11 cellular contexts compared by ENCODE assay signal in genomic region chr2:234241656-234242445, GRCh38.
DNase-seq lines count a peak whose midpoint lies in the region; ATAC-seq and TF ChIP-seq lines count a peak whose summit lies in the region.
"Had no signal": no experiment of that assay in that cellular context is flagged by ENCODE, and none has a peak within 500 bp of the region (broad histone marks: within the 10 kb centered on the region; RNA-seq: fewer than 3 reads in every experiment).

No MANE protein-coding gene starts in this region.

- peaks cover 17% of the 10 kb centered on the region for H3K4me1 Mint-ChIP-seq in endothelial cell (ENCODE audit: unreplicated experiment)
- peaks cover 12% of the 10 kb centered on the region for H3K4me1 Mint-ChIP-seq in stimulated activated memory B cell treated with anti-CD40 and anti-IgM and Interleukin-4, amounts not matched to agents 10 μg/mL and 1 μg/mL and 100 μg/mL, for 72 hours

- no peaks in the 10 kb centered on the region for H3K27me3 Mint-ChIP-seq in endothelial cell (ENCODE audit: unreplicated experiment)
- H3K27me3 Mint-ChIP-seq in stimulated activated memory B cell treated with anti-CD40 and anti-IgM and Interleukin-4, amounts not matched to agents 10 μg/mL and 1 μg/mL and 100 μg/mL, for 72 hours = peaks cover 24% of the 10 kb centered on the region

- no peaks in the 10 kb centered on the region for H3K36me3 Mint-ChIP-seq in endothelial cell (ENCODE audit: low read depth, unreplicated experiment)
- H3K36me3 Mint-ChIP-seq in stimulated activated memory B cell treated with anti-CD40 and anti-IgM and Interleukin-4, amounts not matched to agents 10 μg/mL and 1 μg/mL and 100 μg/mL, for 72 hours = no peaks in the 10 kb centered on the region

- no peak for ATAC-seq in HG03457 (IDR thresholded peaks at IDR 0.05; ENCODE audit: unreplicated experiment)
- ATAC-seq in stimulated activated memory B cell treated with anti-CD40 and anti-IgM and Interleukin-4, amounts not matched to agents 10 μg/mL and 1 μg/mL and 100 μg/mL, for 72 hours = no peak

- peak; percentile 97 for DNase-seq in ELR (ENCODE audit: low read depth)
- peak; percentile 49 for DNase-seq in RKO (ENCODE audit: low spot score)
- DNase-seq in fibroblast of gingiva (ENCODE audit: low read depth) = peak; percentile 42
- DNase-seq in renal cortical epithelial cell (ENCODE audit: low read depth) = peak; percentile 99
- no peak for DNase-seq in endothelial cell (ENCODE audit: low spot score)
- DNase-seq in NCI-H187 treated with DMSO at 0.1 percent for 48 hours (lab: John Stamatoyannopoulos, UW) = no peak
- DNase-seq: activated T-cell treated with anti-CD3 and anti-CD28 coated beads, Interleukin-2, amount 50 U/mL, for 1 hour; RPMI8226; WERI-Rb-1 had no signal

- TF ChIP-seq CTCF in endothelial cell (IDR thresholded peaks at IDR 0.05; ENCODE audit: unreplicated experiment) = no peak

- H3K27ac Mint-ChIP-seq in endothelial cell (ENCODE audit: unreplicated experiment) = no peak overlapping the region
- H3K27ac Mint-ChIP-seq in stimulated activated memory B cell treated with anti-CD40 and anti-IgM and Interleukin-4, amounts not matched to agents 10 μg/mL and 1 μg/mL and 100 μg/mL, for 72 hours = no peak overlapping the region

- H3K9me3 Mint-ChIP-seq in endothelial cell (ENCODE audit: unreplicated experiment) = no peaks in the 10 kb centered on the region
- peaks cover 5% of the 10 kb centered on the region for H3K9me3 Mint-ChIP-seq in stimulated activated memory B cell treated with anti-CD40 and anti-IgM and Interleukin-4, amounts not matched to agents 10 μg/mL and 1 μg/mL and 100 μg/mL, for 72 hours

- H3K4me3 Mint-ChIP-seq in endothelial cell (ENCODE audit: unreplicated experiment) = no peak overlapping the region
- no peak overlapping the region for H3K4me3 Mint-ChIP-seq in stimulated activated memory B cell treated with anti-CD40 and anti-IgM and Interleukin-4, amounts not matched to agents 10 μg/mL and 1 μg/mL and 100 μg/mL, for 72 hours

Comparison
In these comparisons a context has a peak if more than half of its experiments do, and no peak if none do; other contexts are left out.
1. DNase-seq: peak in ELR (single experiment), RKO (single experiment), fibroblast of gingiva (single experiment) and renal cortical epithelial cell (single experiment); none in endothelial cell (single experiment) and NCI-H187 treated with DMSO at 0.1 percent for 48 hours (single experiment).